15 cellular contexts compared by ENCODE assay signal in the genomic region with DNA sequence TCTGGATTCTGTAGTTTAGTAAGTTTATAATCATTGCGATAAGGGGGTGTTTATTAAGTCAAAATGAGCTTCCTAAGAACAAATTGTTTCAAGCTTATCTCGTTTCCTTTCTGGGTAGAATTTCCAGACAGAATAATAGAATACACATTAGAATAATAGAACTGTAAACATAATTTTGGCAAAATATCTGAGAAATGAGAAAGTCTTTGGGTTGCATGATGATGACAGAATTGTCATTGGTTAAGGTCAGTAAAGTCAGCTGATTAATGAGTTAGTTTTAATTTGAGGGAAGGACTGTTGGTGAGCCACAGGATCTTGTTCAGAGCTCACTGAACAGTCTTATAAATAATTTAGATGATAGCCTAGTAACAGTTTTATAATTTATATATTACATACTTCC. TPM values are rescaled to one million over a fixed set of nuclear protein-coding genes. Genes with fewer than 3 reads are reported as not detected.
A peak's percentile ranks its signal among the peaks of the same experiment; 100 is the strongest.
DNase-seq lines count a peak whose midpoint lies in the region; ATAC-seq and TF ChIP-seq lines count a peak whose summit lies in the region.
"Had no signal": no experiment of that assay in that cellular context is flagged by ENCODE, and none has a peak within 500 bp of the region (broad histone marks: within the 10 kb centered on the region; RNA-seq: fewer than 3 reads in every experiment).

No MANE protein-coding gene starts in this region.

- ATAC-seq in activated T-cell treated with anti-CD3 and anti-CD28 coated beads, Interleukin-2, amount 50 U/mL, for 72 hours (replicated peaks in 1 of 2) = no peak
- no peak for ATAC-seq in activated T-cell treated with anti-CD3 and anti-CD28 coated beads, Interleukin-2, amount 50 U/mL, for 4 hours
- ATAC-seq in natural killer cell (no peak), GM21723 (IDR thresholded peaks at IDR 0.05; ENCODE audit: unreplicated experiment) (no peak)
- ATAC-seq in natural killer cell treated with Interleukin-12 subunit alpha and Interleukin-12 subunit beta and Interleukin-15 and Interleukin-18, amount 100 ng/mL, for 72 hours = no peak
- no peak for ATAC-seq in naive thymus-derived CD4-positive, alpha-beta T cell
- ATAC-seq: HCT116 had no signal

- peaks cover 8 to 32% of the 10 kb centered on the region in 2 donors for H3K36me3 Mint-ChIP-seq in activated T-cell treated with anti-CD3 and anti-CD28 coated beads, Interleukin-2, amount 50 U/mL, for 72 hours (ENCODE audit: insufficient read depth in 2 of 2)
- peaks cover 47% of the 10 kb centered on the region for H3K36me3 Mint-ChIP-seq in activated T-cell treated with anti-CD3 and anti-CD28 coated beads, Interleukin-2, amount 50 U/mL, for 4 hours (ENCODE audit: insufficient read depth)
- peaks cover 11% of the 10 kb centered on the region for H3K36me3 Mint-ChIP-seq in natural killer cell
- H3K36me3 Mint-ChIP-seq in natural killer cell treated with Interleukin-12 subunit alpha and Interleukin-12 subunit beta and Interleukin-15 and Interleukin-18, amount 100 ng/mL, for 72 hours = peaks cover 34% of the 10 kb centered on the region
- peaks cover 0 to 42% (median 35%) of the 10 kb centered on the region in 5 donors for H3K36me3 Mint-ChIP-seq in naive thymus-derived CD4-positive, alpha-beta T cell
- H3K36me3 Mint-ChIP-seq in chondrocyte (ENCODE audit: low read depth) = peaks cover 9% of the 10 kb centered on the region

- H3K27ac ChIP-seq in naive thymus-derived CD4-positive, alpha-beta T cell (ENCODE audit: low read depth, low read length) = no peak overlapping the region
- H3K27ac ChIP-seq: BLaER1 treated with 17β-estradiol and CSF1 and Interleukin-3, amounts not matched to agents 10 nM and 100 nM; GM23248 had no signal

- TF ChIP-seq CTCF in natural killer cell (IDR thresholded peaks at IDR 0.05) (no peak), chondrocyte (IDR thresholded peaks at IDR 0.05) (no peak)

- H3K36me3 ChIP-seq in naive thymus-derived CD4-positive, alpha-beta T cell (ENCODE audit: control insufficient read depth in 2 of 3, insufficient read depth in 3 of 3, low read length in 3 of 3) = peaks cover 3 to 43% (median 24%) of the 10 kb centered on the region in 3 experiments

- H3K4me1 ChIP-seq in naive thymus-derived CD4-positive, alpha-beta T cell (ENCODE audit: control insufficient read depth in 2 of 2, insufficient read depth in 2 of 2, low read length in 2 of 2) = no peaks in the 10 kb centered on the region
- H3K4me1 ChIP-seq: BLaER1 treated with 17β-estradiol and CSF1 and Interleukin-3, amounts not matched to agents 10 nM and 100 nM had no signal

- H3K4me3 Mint-ChIP-seq in activated T-cell treated with anti-CD3 and anti-CD28 coated beads, Interleukin-2, amount 50 U/mL, for 72 hours = no peak overlapping the region
- H3K4me3 Mint-ChIP-seq in activated T-cell treated with anti-CD3 and anti-CD28 coated beads, Interleukin-2, amount 50 U/mL, for 4 hours = no peak overlapping the region
- no peak overlapping the region for H3K4me3 Mint-ChIP-seq in natural killer cell
- H3K4me3 Mint-ChIP-seq in natural killer cell treated with Interleukin-12 subunit alpha and Interleukin-12 subunit beta and Interleukin-15 and Interleukin-18, amount 100 ng/mL, for 72 hours = no peak overlapping the region
- peak overlapping the region in 1 of 10 donors; percentile 2 for H3K4me3 Mint-ChIP-seq in naive thymus-derived CD4-positive, alpha-beta T cell
- H3K4me3 Mint-ChIP-seq in chondrocyte (ENCODE audit: unreplicated experiment) = no peak overlapping the region

- H3K9me3 Mint-ChIP-seq in activated T-cell treated with anti-CD3 and anti-CD28 coated beads, Interleukin-2, amount 50 U/mL, for 72 hours = no peaks in the 10 kb centered on the region
- H3K9me3 Mint-ChIP-seq in activated T-cell treated with anti-CD3 and anti-CD28 coated beads, Interleukin-2, amount 50 U/mL, for 4 hours = no peaks in the 10 kb centered on the region
- H3K9me3 Mint-ChIP-seq in natural killer cell = no peaks in the 10 kb centered on the region
- H3K9me3 Mint-ChIP-seq in natural killer cell treated with Interleukin-12 subunit alpha and Interleukin-12 subunit beta and Interleukin-15 and Interleukin-18, amount 100 ng/mL, for 72 hours = no peaks in the 10 kb centered on the region
- H3K9me3 Mint-ChIP-seq in naive thymus-derived CD4-positive, alpha-beta T cell = no peaks in the 10 kb centered on the region
- no peaks in the 10 kb centered on the region for H3K9me3 Mint-ChIP-seq in chondrocyte (ENCODE audit: low read depth)
- H3K9me3 Mint-ChIP-seq: CD4-positive, CD25-positive, alpha-beta regulatory T cell had no signal

- POLR2A ChIA-PET in naive thymus-derived CD4-positive, alpha-beta T cell (lab: Charles Lee) = interaction anchor here (2.5 kb wide), 1 partner anchor 10 kb away, joined by 10 read pairs; a partner anchor contains a TSS

- H3K27me3 ChIP-seq in naive thymus-derived CD4-positive, alpha-beta T cell (ENCODE audit: control insufficient read depth in 2 of 2, insufficient read depth in 2 of 2, low read length in 2 of 2) = no peaks in the 10 kb centered on the region
- H3K27me3 ChIP-seq: BLaER1 treated with 17β-estradiol and CSF1 and Interleukin-3, amounts not matched to agents 10 nM and 100 nM had no signal

- peaks cover 28% of the 10 kb centered on the region for H3K4me1 Mint-ChIP-seq in activated T-cell treated with anti-CD3 and anti-CD28 coated beads, Interleukin-2, amount 50 U/mL, for 72 hours (ENCODE audit: low read depth)
- H3K4me1 Mint-ChIP-seq in activated T-cell treated with anti-CD3 and anti-CD28 coated beads, Interleukin-2, amount 50 U/mL, for 4 hours (ENCODE audit: low read depth) = peaks cover 28% of the 10 kb centered on the region
- H3K4me1 Mint-ChIP-seq in natural killer cell = peaks cover 13% of the 10 kb centered on the region in 2 donors
- H3K4me1 Mint-ChIP-seq in natural killer cell treated with Interleukin-12 subunit alpha and Interleukin-12 subunit beta and Interleukin-15 and Interleukin-18, amount 100 ng/mL, for 72 hours (ENCODE audit: low read depth in 2 of 2) = peaks cover 9 to 28% of the 10 kb centered on the region in 2 donors
- peaks cover 5 to 47% (median 38%) of the 10 kb centered on the region in 7 donors for H3K4me1 Mint-ChIP-seq in naive thymus-derived CD4-positive, alpha-beta T cell
- H3K4me1 Mint-ChIP-seq in chondrocyte (ENCODE audit: low read depth) = no peaks in the 10 kb centered on the region

- H3K27me3 Mint-ChIP-seq in activated T-cell treated with anti-CD3 and anti-CD28 coated beads, Interleukin-2, amount 50 U/mL, for 72 hours (ENCODE audit: low read depth) = no peaks in the 10 kb centered on the region
- H3K27me3 Mint-ChIP-seq in activated T-cell treated with anti-CD3 and anti-CD28 coated beads, Interleukin-2, amount 50 U/mL, for 4 hours (ENCODE audit: low read depth) = no peaks in the 10 kb centered on the region
- H3K27me3 Mint-ChIP-seq in natural killer cell (ENCODE audit: low read depth in 2 of 2) (no peaks in the 10 kb centered on the region), chondrocyte (ENCODE audit: low read depth) (no peaks in the 10 kb centered on the region)
- H3K27me3 Mint-ChIP-seq in natural killer cell treated with Interleukin-12 subunit alpha and Interleukin-12 subunit beta and Interleukin-15 and Interleukin-18, amount 100 ng/mL, for 72 hours = no peaks in the 10 kb centered on the region
- no peaks in the 10 kb centered on the region for H3K27me3 Mint-ChIP-seq in naive thymus-derived CD4-positive, alpha-beta T cell
- H3K27me3 Mint-ChIP-seq: CD4-positive, CD25-positive, alpha-beta regulatory T cell had no signal

- CTCF ChIA-PET in naive thymus-derived CD4-positive, alpha-beta T cell (lab: Charles Lee) = interaction anchor here (0.7 to 1.0 kb wide), 2 partner anchors 17 to 587 kb away, joined by 3 to 4 read pairs; no protein-coding TSS in a partner anchor

- no peak for DNase-seq in activated T-cell treated with anti-CD3 and anti-CD28 coated beads, Interleukin-2, amount 50 U/mL, for 72 hours
- DNase-seq in activated T-cell treated with anti-CD3 and anti-CD28 coated beads, Interleukin-2, amount 50 U/mL, for 4 hours = no peak
- DNase-seq in natural killer cell (no peak), chondrocyte (ENCODE audit: low spot score) (no peak)
- DNase-seq in natural killer cell treated with Interleukin-12 subunit alpha and Interleukin-12 subunit beta and Interleukin-15 and Interleukin-18, amount 100 ng/mL, for 72 hours (ENCODE audit: low spot score) = no peak
- DNase-seq in naive thymus-derived CD4-positive, alpha-beta T cell = no peak
- DNase-seq: 8988T; ACHN; CD4-positive, CD25-positive, alpha-beta regulatory T cell; DMS53; GF-D8; GM23248 had no signal

- peak overlapping the region; percentile 67 for H3K27ac Mint-ChIP-seq in activated T-cell treated with anti-CD3 and anti-CD28 coated beads, Interleukin-2, amount 50 U/mL, for 72 hours
- H3K27ac Mint-ChIP-seq in natural killer cell (peak overlapping the region; percentile 50 to 59), chondrocyte (ENCODE audit: unreplicated experiment) (no peak overlapping the region)
- no peak overlapping the region for H3K27ac Mint-ChIP-seq in natural killer cell treated with Interleukin-12 subunit alpha and Interleukin-12 subunit beta and Interleukin-15 and Interleukin-18, amount 100 ng/mL, for 72 hours
- H3K27ac Mint-ChIP-seq in naive thymus-derived CD4-positive, alpha-beta T cell = peak overlapping the region in 5 of 9 donors; percentile 3 to 47 (median 13)

- H3K4me3 ChIP-seq in naive thymus-derived CD4-positive, alpha-beta T cell (ENCODE audit: low read length) = no peak overlapping the region
- H3K4me3 ChIP-seq: BLaER1 treated with 17β-estradiol and CSF1 and Interleukin-3, amounts not matched to agents 10 nM and 100 nM; GM23248 had no signal

- no peaks in the 10 kb centered on the region for H3K9me3 ChIP-seq in naive thymus-derived CD4-positive, alpha-beta T cell (ENCODE audit: control insufficient read depth in 2 of 3, low read length in 3 of 3)
- H3K9me3 ChIP-seq: BLaER1 treated with 17β-estradiol and CSF1 and Interleukin-3, amounts not matched to agents 10 nM and 100 nM had no signal

- intact Hi-C loops in natural killer cell (cut with micrococcal nuclease) = no loop called here
- intact Hi-C loops in naive thymus-derived CD4-positive, alpha-beta T cell (cut with micrococcal nuclease) = no loop called here

RNA-seq across cellular contexts. Expression of a gene that starts 10.2 kb away (rescaled TPM):
- total RNA-seq in activated T-cell treated with anti-CD3 and anti-CD28 coated beads, Interleukin-2, amount 50 U/mL, for 72 hours = 100 to 1,000 TPM; 131 to 149 TPM
- total RNA-seq in activated T-cell treated with anti-CD3 and anti-CD28 coated beads, Interleukin-2, amount 50 U/mL, for 4 hours = 100 to 1,000 TPM; 163 to 180 (median 163) TPM
- total RNA-seq in natural killer cell (100 to 1,000 TPM; 102 to 124 (median 108) TPM), chondrocyte (48.4 to 73.0 TPM (median 52.4 TPM) in 3 replicates)
- 100 to 1,000 TPM in 1 of 2 donors, 10 to 100 TPM in 1; 98.0 to 114 TPM for total RNA-seq in natural killer cell treated with Interleukin-12 subunit alpha and Interleukin-12 subunit beta and Interleukin-15 and Interleukin-18, amount 100 ng/mL, for 72 hours
- total RNA-seq in naive thymus-derived CD4-positive, alpha-beta T cell = 100 to 1,000 TPM in 4 of 5 experiments, 10 to 100 TPM in 1; 94.7 to 135 (median 105) TPM
- 10 to 100 TPM; 54.1 to 58.4 TPM for polyA plus RNA-seq in naive thymus-derived CD4-positive, alpha-beta T cell

RNA-seq across cellular contexts. Expression of a gene that starts 10.5 kb away (rescaled TPM):
- 100 to 1,000 TPM; 123 to 148 TPM for total RNA-seq in activated T-cell treated with anti-CD3 and anti-CD28 coated beads, Interleukin-2, amount 50 U/mL, for 72 hours
- 100 to 1,000 TPM; 161 to 166 (median 165) TPM for total RNA-seq in activated T-cell treated with anti-CD3 and anti-CD28 coated beads, Interleukin-2, amount 50 U/mL, for 4 hours
- total RNA-seq in natural killer cell (100 to 1,000 TPM in 1 of 3 donors, 10 to 100 TPM in 2; 91.1 to 106 (median 94.9) TPM), chondrocyte (90.8 to 103 TPM (median 91.4 TPM) in 3 replicates)
- total RNA-seq in natural killer cell treated with Interleukin-12 subunit alpha and Interleukin-12 subunit beta and Interleukin-15 and Interleukin-18, amount 100 ng/mL, for 72 hours = 100 to 1,000 TPM; 104 to 148 TPM
- 100 to 1,000 TPM in 4 of 5 experiments, 10 to 100 TPM in 1; 89.4 to 120 (median 115) TPM for total RNA-seq in naive thymus-derived CD4-positive, alpha-beta T cell
- 100 to 1,000 TPM; 115 to 140 TPM for polyA plus RNA-seq in naive thymus-derived CD4-positive, alpha-beta T cell

RNA-seq across cellular contexts. Expression of a gene that starts 46.3 kb away (rescaled TPM):
- total RNA-seq in activated T-cell treated with anti-CD3 and anti-CD28 coated beads, Interleukin-2, amount 50 U/mL, for 72 hours = 100 to 1,000 TPM in 1 of 2 donors, 10 to 100 TPM in 1; 95.9 to 104 TPM
- total RNA-seq in activated T-cell treated with anti-CD3 and anti-CD28 coated beads, Interleukin-2, amount 50 U/mL, for 4 hours = 100 to 1,000 TPM; 158 to 164 (median 162) TPM
- total RNA-seq in natural killer cell (100 to 1,000 TPM; 121 to 142 (median 133) TPM), chondrocyte (70.5 to 83.8 TPM (median 79.1 TPM) in 3 replicates)
- 100 to 1,000 TPM in 1 of 2 donors, 10 to 100 TPM in 1; 72.4 to 147 TPM for total RNA-seq in natural killer cell treated with Interleukin-12 subunit alpha and Interleukin-12 subunit beta and Interleukin-15 and Interleukin-18, amount 100 ng/mL, for 72 hours
- total RNA-seq in naive thymus-derived CD4-positive, alpha-beta T cell = 100 to 1,000 TPM in 1 of 5 experiments, 10 to 100 TPM in 4; 51.3 to 104 (median 78.1) TPM
- polyA plus RNA-seq in naive thymus-derived CD4-positive, alpha-beta T cell = 100 to 1,000 TPM; 174 to 179 TPM

Comparison
In these comparisons a context has a peak if more than half of its experiments do, and no peak if none do; other contexts are left out.
1. H3K27ac Mint-ChIP-seq: peak in activated T-cell treated with anti-CD3 and anti-CD28 coated beads, Interleukin-2, amount 50 U/mL, for 72 hours (single experiment), natural killer cell (2 of 2) and naive thymus-derived CD4-positive, alpha-beta T cell (5 of 9); none in natural killer cell treated with Interleukin-12 subunit alpha and Interleukin-12 subunit beta and Interleukin-15 and Interleukin-18, amount 100 ng/mL, for 72 hours (0 of 2) and chondrocyte (single experiment).